ENCODE assay signal across 20 cellular contexts in the genomic region with DNA sequence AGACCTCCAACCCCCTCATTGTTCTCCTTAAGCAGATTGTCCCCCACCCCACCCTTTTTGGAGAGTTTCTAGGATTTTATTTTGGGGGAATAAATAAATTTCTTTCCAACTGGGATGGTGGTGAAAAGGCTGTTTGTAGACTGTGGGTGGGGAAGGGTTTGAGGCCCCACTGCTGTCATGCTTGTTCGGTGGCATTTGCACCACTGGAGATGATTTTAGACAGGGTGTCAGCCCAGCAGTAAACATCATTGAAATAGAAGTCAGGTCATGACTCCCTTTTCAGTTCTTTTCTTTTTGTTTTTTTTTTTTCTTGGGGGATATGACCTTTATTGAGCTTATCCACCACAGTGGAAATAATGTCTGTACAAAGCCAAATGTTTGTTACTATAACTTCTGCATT. TPM values are rescaled to one million over a fixed set of nuclear protein-coding genes. Genes with fewer than 3 reads are reported as not detected.
DNase-seq lines count a peak whose midpoint lies in the region; ATAC-seq, FAIRE-seq and TF ChIP-seq lines count a peak whose summit lies in the region.
"Had no signal": no experiment of that assay in that cellular context is flagged by ENCODE, and none has a peak within 500 bp of the region (broad histone marks: within the 10 kb centered on the region; RNA-seq: fewer than 3 reads in every experiment).

No MANE protein-coding gene starts in this region.

- H3K9me1 ChIP-seq in endothelial cell of umbilical vein (replicated peaks; ENCODE audit: control insufficient read depth, extremely low read depth, insufficient read depth, low read length): no peaks in the 10 kb centered on the region

- dilution Hi-C loops in endothelial cell of umbilical vein (cut with MboI; ENCODE audit: extremely low pct_ligation_motif_present, low sequenced_read_pairs): no loop called here

- no peak for FAIRE-seq in endothelial cell of umbilical vein (lab: Jason Lieb, UNC)

- POLR2A ChIA-PET in endothelial cell of umbilical vein (lab: Charles Lee): interaction anchor here (0.6 kb wide), 1 partner anchor 647 kb away, joined by 7 read pairs; no protein-coding TSS in a partner anchor

- no peak overlapping the region for H3K9ac ChIP-seq in endothelial cell of umbilical vein (replicated peaks; ENCODE audit: extremely low read depth, insufficient read depth, low read length)
- H3K9ac ChIP-seq: KMS-11 had no signal

- no peak for TF ChIP-seq POLR2A in endothelial cell of umbilical vein (IDR thresholded peaks at IDR 0.05; ENCODE audit: low read depth, low read length)

- H3K9me3 ChIP-seq in T-helper 17 cell (ENCODE audit: control insufficient read depth, low read length, poor library complexity, severe bottlenecking) (no peaks in the 10 kb centered on the region), endothelial cell of umbilical vein (replicated peaks; ENCODE audit: control insufficient read depth, insufficient read depth, low read length) (no peaks in the 10 kb centered on the region)
- H3K9me3 ChIP-seq: colonic mucosa, HAP-1, testis had no signal

- intact Hi-C loops in endothelial cell of umbilical vein (cut with micrococcal nuclease): no loop called here

- H3K27ac Mint-ChIP-seq in T-helper 17 cell: peak overlapping the region; percentile 99

- no peaks in the 10 kb centered on the region for H3K27me3 ChIP-seq in endothelial cell of umbilical vein (ENCODE audit: control insufficient read depth in 2 of 2, insufficient read depth in 2 of 2, low read length in 2 of 2)
- H3K27me3 ChIP-seq: colonic mucosa, testis had no signal

- H2AFZ ChIP-seq in endothelial cell of umbilical vein (ENCODE audit: low read depth, low read length): no peak overlapping the region

- no peaks in the 10 kb centered on the region for H3K36me3 ChIP-seq in endothelial cell of umbilical vein (ENCODE audit: control insufficient read depth in 2 of 2, extremely low read depth in 1 of 2, insufficient read depth in 2 of 2, low read length in 2 of 2)
- H3K36me3 ChIP-seq: colonic mucosa, HAP-1 had no signal

- H3K36me3 Mint-ChIP-seq in T-helper 17 cell (ENCODE audit: low read depth): no peaks in the 10 kb centered on the region

- H3K27ac ChIP-seq in endothelial cell of umbilical vein (ENCODE audit: insufficient read depth, low read depth, low read length) (no peak overlapping the region), skin epidermis (peak overlapping the region in 17 of 21 experiments; percentile 5 to 86 (median 53))
- H3K27ac ChIP-seq: colonic mucosa, KMS-11, testis had no signal

- no peak for TF ChIP-seq CTCF in endothelial cell of umbilical vein (IDR thresholded peaks at IDR 0.05; ENCODE audit: extremely low read depth in 1 of 2, insufficient read depth in 1 of 2, low read depth in 1 of 2, low read length in 2 of 2)

- H3K27me3 Mint-ChIP-seq in T-helper 17 cell: no peaks in the 10 kb centered on the region

- H3K4me2 ChIP-seq in endothelial cell of umbilical vein (ENCODE audit: insufficient read depth, low read length): no peak overlapping the region
- H3K4me2 ChIP-seq: KMS-11 had no signal

- DNase-seq in activated CD8-positive, alpha-beta memory T cell treated with anti-CD3 and anti-CD28 coated beads, Interleukin-2, amount 50 U/mL, for 48 hours: peak; percentile 52
- no peak for DNase-seq in activated CD8-positive, alpha-beta memory T cell treated with anti-CD3 and anti-CD28 coated beads, Interleukin-2, amount 50 U/mL, for 4 hours
- no peak for DNase-seq in T-helper 17 cell
- peak; percentile 26 for DNase-seq in endothelial cell of umbilical vein (ENCODE audit: low read depth, low spot score)
- DNase-seq in occipital lobe (lab: John Stamatoyannopoulos, UW): no peak
- DNase-seq: ACHN; activated CD4-positive, CD25-positive, alpha-beta regulatory T cell treated with anti-CD3 and anti-CD28 coated beads, Interleukin-2, amount 50 U/mL, for 72 hours; colonic mucosa; mesenchymal stem cell; NCI-H1694; NCI-H524; PC-3; testis had no signal

- CTCF ChIA-PET in endothelial cell of umbilical vein (lab: Charles Lee): interaction anchor here (0.7 to 2.6 kb wide), 5 partner anchors 14 to 55 kb away, joined by 3 to 12 read pairs (median 4); a partner anchor contains a TSS

- H3K4me3 Mint-ChIP-seq in T-helper 17 cell: peak overlapping the region; percentile 91

- H3K79me2 ChIP-seq in endothelial cell of umbilical vein (ENCODE audit: control insufficient read depth, insufficient read depth, low read length): peaks cover 65% of the 10 kb centered on the region

- H3K4me1 Mint-ChIP-seq in T-helper 17 cell: peaks cover 54% of the 10 kb centered on the region

- H3K4me3 ChIP-seq in endothelial cell of umbilical vein (replicated peaks in 1 of 3; ENCODE audit: insufficient read depth in 1 of 3, low read depth in 1 of 3, low read length in 3 of 3) (no peak overlapping the region), skin epidermis (no peak overlapping the region)
- H3K4me3 ChIP-seq: colonic mucosa, HAP-1, testis had no signal

- no peak for ATAC-seq in T-helper 17 cell
- no peak for ATAC-seq in HG03045 (IDR thresholded peaks at IDR 0.05; ENCODE audit: unreplicated experiment)
- ATAC-seq in HG02571 (IDR thresholded peaks at IDR 0.05; ENCODE audit: unreplicated experiment): no peak
- ATAC-seq: PC-3 had no signal

- BruUV-seq in endothelial cell of umbilical vein (replicated peaks; lab: Mats Ljungman, UMichigan): no TSS peak

- H4K20me1 ChIP-seq in endothelial cell of umbilical vein (replicated peaks; ENCODE audit: control insufficient read depth, extremely low read depth, insufficient read depth, low read length): peaks cover 2% of the 10 kb centered on the region

- peaks cover 4% of the 10 kb centered on the region for H3K4me1 ChIP-seq in endothelial cell of umbilical vein (ENCODE audit: control insufficient read depth, extremely low read depth, insufficient read depth, low read length)
- H3K4me1 ChIP-seq: colonic mucosa had no signal

TF ChIP-seq in endothelial cell of umbilical vein, 7 proteins besides CTCF, POLR2A, EP300 and RAD21:
- TF ChIP-seq JUN (IDR thresholded peaks at IDR 0.05; ENCODE audit: borderline replicate concordance, insufficient read depth, insufficient read length, low read depth): no peak
- TF ChIP-seq POLR2AphosphoS5 (IDR thresholded peaks at IDR 0.05; ENCODE audit: insufficient read depth, low read depth, low read length): no peak
- no peak for TF ChIP-seq MYC (IDR thresholded peaks at IDR 0.05; ENCODE audit: low read depth, low read length)
- TF ChIP-seq FOS (IDR thresholded peaks at IDR 0.05; ENCODE audit: borderline replicate concordance, insufficient read depth, low read length): no peak
- no peak for TF ChIP-seq EZH2 (IDR thresholded peaks at IDR 0.05; ENCODE audit: borderline replicate concordance, low read depth, low read length, severe bottlenecking)
- TF ChIP-seq, protein P1, sequence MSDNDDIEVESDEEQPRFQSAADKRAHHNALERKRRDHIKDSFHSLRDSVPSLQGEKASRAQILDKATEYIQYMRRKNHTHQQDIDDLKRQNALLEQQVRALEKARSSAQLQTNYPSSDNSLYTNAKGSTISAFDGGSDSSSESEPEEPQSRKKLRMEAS (IDR thresholded peaks at IDR 0.05; ENCODE audit: insufficient read depth, insufficient read length): no peak
- TF ChIP-seq GATA2 (IDR thresholded peaks at IDR 0.05; ENCODE audit: insufficient read depth, insufficient read length, low read depth, low read length): no peak

RNA-seq across cellular contexts. Expression of a gene that starts 14.0 kb away (rescaled TPM):
- total RNA-seq in T-helper 17 cell (10 to 100 TPM; 74.2 to 75.3 TPM), endothelial cell of umbilical vein (45.2 and 45.7 TPM in 2 replicates), occipital lobe (36.2 TPM)
- polyA plus RNA-seq in endothelial cell of umbilical vein: 47.2 and 54.4 TPM in 2 replicates
- polyA plus RNA-seq in endothelial cell of umbilical vein (2011; cell fraction: cytosol; rRNA removed): 42.7 and 48.1 TPM in 2 replicates
- 26.5 and 34.5 TPM in 2 replicates for polyA plus RNA-seq in endothelial cell of umbilical vein (2011; cell fraction: nucleus; rRNA removed)
- 46.6 and 49.2 TPM in 2 replicates for polyA plus RNA-seq in endothelial cell of umbilical vein (2012)
- polyA minus RNA-seq in endothelial cell of umbilical vein: 40.8 and 52.4 TPM in 2 replicates
- 28.0 TPM for polyA minus RNA-seq in endothelial cell of umbilical vein (2011; cell fraction: cytosol; rRNA and poly(A)+ RNA removed)
- 30.6 and 34.1 TPM in 2 replicates for polyA minus RNA-seq in endothelial cell of umbilical vein (2011; cell fraction: nucleus; rRNA and poly(A)+ RNA removed)

RNA-seq across cellular contexts. Expression of a gene that starts 43.5 kb away (rescaled TPM):
- total RNA-seq in T-helper 17 cell (10 to 100 TPM; 10.1 to 13.6 TPM), endothelial cell of umbilical vein (not detected in 2 replicates), occipital lobe (not detected)
- polyA plus RNA-seq in endothelial cell of umbilical vein: not detected in 2 replicates
- polyA plus RNA-seq in endothelial cell of umbilical vein (2011; cell fraction: cytosol; rRNA removed): not detected in 2 replicates
- not detected in 2 replicates for polyA plus RNA-seq in endothelial cell of umbilical vein (2011; cell fraction: nucleus; rRNA removed)
- not detected in 2 replicates for polyA plus RNA-seq in endothelial cell of umbilical vein (2012)
- polyA minus RNA-seq in endothelial cell of umbilical vein: not detected in 2 replicates
- not detected for polyA minus RNA-seq in endothelial cell of umbilical vein (2011; cell fraction: cytosol; rRNA and poly(A)+ RNA removed)
- not detected in 2 replicates for polyA minus RNA-seq in endothelial cell of umbilical vein (2011; cell fraction: nucleus; rRNA and poly(A)+ RNA removed)
- total RNA-seq: fibroblast of lung, osteocyte, PC-3 had no signal
- polyA plus RNA-seq: fibroblast of lung had no signal

Comparison
In these comparisons a context has a peak if more than half of its experiments do, and no peak if none do; other contexts are left out.
1. DNase-seq: peak in activated CD8-positive, alpha-beta memory T cell treated with anti-CD3 and anti-CD28 coated beads, Interleukin-2, amount 50 U/mL, for 48 hours (single experiment) and endothelial cell of umbilical vein (single experiment); none in activated CD8-positive, alpha-beta memory T cell treated with anti-CD3 and anti-CD28 coated beads, Interleukin-2, amount 50 U/mL, for 4 hours (single experiment), T-helper 17 cell (0 of 3) and occipital lobe (single experiment).
2. RNA of a gene that starts 43.5 kb away (total RNA-seq): 10.1 to 13.6 TPM in T-helper 17 cell; not detected in endothelial cell of umbilical vein and not detected in occipital lobe (single experiment); every median in the first group is over 10 times any median in the second.